27 cellular contexts compared by ENCODE assay signal in genomic region chr2:179913809-179914208, GRCh38. TPM values are rescaled to one million over a fixed set of nuclear protein-coding genes. Genes with fewer than 3 reads are reported as not detected.
"Had no signal": no experiment of that assay in that cellular context is flagged by ENCODE, and none has a peak within 500 bp of the region (broad histone marks: within the 10 kb centered on the region; RNA-seq: fewer than 3 reads in every experiment).

No MANE protein-coding gene starts in this region.

- ATAC-seq: natural killer cell; pancreas; right cardiac atrium; stimulated activated effector memory CD8-positive, alpha-beta T cell treated with anti-CD3 and anti-CD28 coated beads, Interleukin-12 subunit alpha, Interleukin-12 subunit beta, amount 100 ng/mL, for 72 hours; stimulated activated naive B cell treated with anti-CD40 and anti-IgM and Interleukin-4, amounts not matched to agents 10 μg/mL and 1 μg/mL and 100 μg/mL, for 72 hours had no signal

- H3K4me3 Mint-ChIP-seq: natural killer cell; nephron; neural progenitor cell; stimulated activated effector memory CD8-positive, alpha-beta T cell treated with anti-CD3 and anti-CD28 coated beads, Interleukin-12 subunit alpha, Interleukin-12 subunit beta, amount 100 ng/mL, for 72 hours; stimulated activated naive B cell treated with anti-CD40 and anti-IgM and Interleukin-4, amounts not matched to agents 10 μg/mL and 1 μg/mL and 100 μg/mL, for 72 hours; stimulated activated naive CD8-positive, alpha-beta T cell treated with anti-CD3 and anti-CD28 coated beads, Interleukin-15, Interleukin-2, amounts not matched to agents 100 ng/mL and 50 ng/mL, for 24 hours had no signal

- H3K4me1 Mint-ChIP-seq: natural killer cell; nephron; stimulated activated effector memory CD8-positive, alpha-beta T cell treated with anti-CD3 and anti-CD28 coated beads, Interleukin-12 subunit alpha, Interleukin-12 subunit beta, amount 100 ng/mL, for 72 hours; stimulated activated naive B cell treated with anti-CD40 and anti-IgM and Interleukin-4, amounts not matched to agents 10 μg/mL and 1 μg/mL and 100 μg/mL, for 72 hours had no signal

- H3K27me3 ChIP-seq: neural progenitor cell, neutrophil, pancreas, right lobe of liver, sigmoid colon, stomach, thyroid gland, tibial nerve, upper lobe of left lung, vagina had no signal

- H3K27ac Mint-ChIP-seq: natural killer cell; nephron; neural progenitor cell; stimulated activated effector memory CD8-positive, alpha-beta T cell treated with anti-CD3 and anti-CD28 coated beads, Interleukin-12 subunit alpha, Interleukin-12 subunit beta, amount 100 ng/mL, for 72 hours; stimulated activated naive B cell treated with anti-CD40 and anti-IgM and Interleukin-4, amounts not matched to agents 10 μg/mL and 1 μg/mL and 100 μg/mL, for 72 hours; stimulated activated naive CD8-positive, alpha-beta T cell treated with anti-CD3 and anti-CD28 coated beads, Interleukin-15, Interleukin-2, amounts not matched to agents 100 ng/mL and 50 ng/mL, for 24 hours had no signal

- H3K27ac ChIP-seq: neural progenitor cell, neutrophil, pancreas, prostate gland, right lobe of liver, sigmoid colon, stomach, thoracic aorta, thyroid gland, tibial nerve, upper lobe of left lung, vagina had no signal

- H3K4me3 ChIP-seq: neural progenitor cell, pancreas, prostate gland, right lobe of liver, sigmoid colon, stomach, thoracic aorta, thyroid gland, tibial nerve, upper lobe of left lung, vagina had no signal

- DNase-seq: natural killer cell; nucleus accumbens; pancreas; right cardiac atrium; right lobe of liver; sigmoid colon; small intestine; stimulated activated CD4-positive, alpha-beta T cell treated with anti-CD3 and anti-CD28 coated beads, Interleukin-15, amount 100 ng/mL, for 24 hours; stimulated activated CD4-positive, alpha-beta T cell treated with anti-CD3 and anti-CD28 coated beads, Interleukin-2, amount 100 ng/mL, for 24 hours; stimulated activated CD4-positive, alpha-beta T cell treated with anti-CD3 and anti-CD28 coated beads, Interleukin-2, amount 100 ng/mL, for 48 hours; stimulated activated CD4-positive, alpha-beta T cell treated with anti-CD3 and anti-CD28 coated beads, Interleukin-4, amount 100 ng/mL, for 24 hours; stimulated activated naive B cell treated with anti-CD40 and anti-IgM and Interleukin-4, amounts not matched to agents 10 μg/mL and 1 μg/mL and 100 μg/mL, for 72 hours; stimulated activated naive CD4-positive, alpha-beta T cell treated with Interleukin-2 at 50 U/mL for 16 hours; stomach; thyroid gland; trophoblast cell; upper lobe of left lung had no signal

- H3K36me3 Mint-ChIP-seq: natural killer cell; neural progenitor cell; stimulated activated effector memory CD8-positive, alpha-beta T cell treated with anti-CD3 and anti-CD28 coated beads, Interleukin-12 subunit alpha, Interleukin-12 subunit beta, amount 100 ng/mL, for 72 hours had no signal

- H3K4me1 ChIP-seq: pancreas, prostate gland, sigmoid colon, stomach, thyroid gland, tibial nerve, upper lobe of left lung, vagina had no signal

- H3K27me3 Mint-ChIP-seq: stimulated activated naive B cell treated with anti-CD40 and anti-IgM and Interleukin-4, amounts not matched to agents 10 μg/mL and 1 μg/mL and 100 μg/mL, for 72 hours; stimulated activated naive CD8-positive, alpha-beta T cell treated with anti-CD3 and anti-CD28 coated beads, Interleukin-15, Interleukin-2, amounts not matched to agents 100 ng/mL and 50 ng/mL, for 24 hours had no signal

- H3K9ac ChIP-seq: neural progenitor cell had no signal

- H3K36me3 ChIP-seq: neural progenitor cell, neutrophil, pancreas, prostate gland, right lobe of liver, sigmoid colon, stomach, thoracic aorta, thyroid gland, tibial nerve, upper lobe of left lung, vagina had no signal

- H3K9me3 Mint-ChIP-seq: natural killer cell; nephron; neural progenitor cell; stimulated activated effector memory CD8-positive, alpha-beta T cell treated with anti-CD3 and anti-CD28 coated beads, Interleukin-12 subunit alpha, Interleukin-12 subunit beta, amount 100 ng/mL, for 72 hours; stimulated activated naive B cell treated with anti-CD40 and anti-IgM and Interleukin-4, amounts not matched to agents 10 μg/mL and 1 μg/mL and 100 μg/mL, for 72 hours; stimulated activated naive CD8-positive, alpha-beta T cell treated with anti-CD3 and anti-CD28 coated beads, Interleukin-15, Interleukin-2, amounts not matched to agents 100 ng/mL and 50 ng/mL, for 24 hours had no signal

- H3K9me3 ChIP-seq: neutrophil, pancreas, prostate gland, right lobe of liver, sigmoid colon, stomach, thoracic aorta, thyroid gland, tibial nerve, upper lobe of left lung, vagina had no signal

RNA-seq across cellular contexts. Expression of gene ZNF385B, which starts 52.4 kb away (rescaled TPM):
- total RNA-seq: pulmonary artery endothelial cell had no signal
